Comparison of ENCODE assay signal across 24 cellular contexts in genomic region chr11:76224461-76225121, GRCh38. TPM values are rescaled to one million over a fixed set of nuclear protein-coding genes. Genes with fewer than 3 reads are reported as not detected.
DNase-seq lines count a peak whose midpoint lies in the region; ATAC-seq and TF ChIP-seq lines count a peak whose summit lies in the region.
"Had no signal": no experiment of that assay in that cellular context is flagged by ENCODE, and none has a peak within 500 bp of the region (broad histone marks: within the 10 kb centered on the region; RNA-seq: fewer than 3 reads in every experiment).

No MANE protein-coding gene starts in this region.

- H3K4me3 Mint-ChIP-seq in neural crest cell: peak overlapping the region; percentile 12
- H3K4me3 Mint-ChIP-seq: CD4-positive, alpha-beta T cell; HFFc6 had no signal

- H3K36me3 Mint-ChIP-seq in neural crest cell (ENCODE audit: low read depth): no peaks in the 10 kb centered on the region

- H3K9ac ChIP-seq in adipocyte (ENCODE audit: low read length) (peak overlapping the region; percentile 70), skeletal muscle tissue (ENCODE audit: low read depth in 1 of 3, low read length in 3 of 3) (peak overlapping the region in 2 of 3 donors; percentile 18 to 68)
- H3K9ac ChIP-seq: BLaER1 had no signal

- DNase-seq in adipocyte (ENCODE audit: low read depth) (no peak), left ventricle myocardium superior (peak; percentile 20), neural crest cell (ENCODE audit: low read depth, low spot score) (no peak), pons (ENCODE audit: low spot score) (no peak), superior temporal gyrus (ENCODE audit: extremely low spot score) (no peak)
- DNase-seq in activated CD8-positive, alpha-beta memory T cell treated with anti-CD3 and anti-CD28 coated beads, Interleukin-2, amount 50 U/mL, for 4 hours: no peak
- DNase-seq: CD4-positive, alpha-beta T cell; COR-L47; DMS79; H7; HFFc6; MG63; NCI-H1417; NCI-H1694 treated with DMSO at 0.1 percent for 48 hours; NCI-H2081 treated with DMSO at 0.1 percent for 48 hours; NCI-H2171 treated with DMSO at 0.1 percent for 48 hours; NCI-H524 treated with DMSO at 0.1 percent for 48 hours; NCI-H82; Peyer's patch had no signal

- H3K9me3 Mint-ChIP-seq in neural crest cell: no peaks in the 10 kb centered on the region
- H3K9me3 Mint-ChIP-seq: CD4-positive, alpha-beta T cell; HFFc6 had no signal

- H3K36me3 ChIP-seq in adipocyte (ENCODE audit: control insufficient read depth, insufficient read depth, low read length, severe bottlenecking) (no peaks in the 10 kb centered on the region), skeletal muscle tissue (ENCODE audit: control insufficient read depth in 3 of 3, insufficient read depth in 3 of 3, low read length in 3 of 3) (no peaks in the 10 kb centered on the region)
- H3K36me3 ChIP-seq: BLaER1, MG63, Peyer's patch had no signal

- ATAC-seq in left ventricle myocardium superior (no peak), GM21786 (IDR thresholded peaks at IDR 0.05; ENCODE audit: unreplicated experiment) (no peak)

- intact Hi-C loops in left ventricle myocardium superior (cut with micrococcal nuclease): no loop called here

- TF ChIP-seq CTCF in neural crest cell (conservative IDR thresholded peaks at IDR 0.05): no peak

- peaks cover 24% of the 10 kb centered on the region for H3K4me1 ChIP-seq in adipocyte (ENCODE audit: control insufficient read depth, insufficient read depth, low read length)
- H3K4me1 ChIP-seq in skeletal muscle tissue (ENCODE audit: control insufficient read depth in 3 of 3, insufficient read depth in 3 of 3, low read length in 3 of 3): peaks cover 17 to 20% (median 18%) of the 10 kb centered on the region in 3 donors
- H3K4me1 ChIP-seq: BLaER1 had no signal

- H3K27ac ChIP-seq in skeletal muscle tissue (ENCODE audit: low read depth, low read length): peak overlapping the region; percentile 66
- H3K27ac ChIP-seq: BLaER1, Peyer's patch had no signal

- H3K27me3 ChIP-seq in adipocyte (replicated peaks; ENCODE audit: control insufficient read depth, insufficient read depth, low read length) (no peaks in the 10 kb centered on the region), skeletal muscle tissue (ENCODE audit: control insufficient read depth in 3 of 3, insufficient read depth in 3 of 3, low read length in 3 of 3) (peaks cover 0 to 5% (median 0%) of the 10 kb centered on the region in 3 donors)
- H3K27me3 ChIP-seq: BLaER1, MG63, Peyer's patch had no signal

- peak overlapping the region; percentile 93 for H3K27ac Mint-ChIP-seq in neural crest cell (ENCODE audit: unreplicated experiment)
- H3K27ac Mint-ChIP-seq: CD4-positive, alpha-beta T cell; HFFc6 had no signal

- H3K9me3 ChIP-seq in adipocyte (ENCODE audit: control insufficient read depth, low read length): no peaks in the 10 kb centered on the region
- no peaks in the 10 kb centered on the region for H3K9me3 ChIP-seq in skeletal muscle tissue (ENCODE audit: control insufficient read depth in 3 of 3, low read length in 3 of 3)
- H3K9me3 ChIP-seq: BLaER1, MG63, Peyer's patch had no signal

- no peaks in the 10 kb centered on the region for H3K4me1 Mint-ChIP-seq in neural crest cell

- H3K4me3 ChIP-seq in adipocyte (ENCODE audit: low read length): no peak overlapping the region
- peak overlapping the region in 2 of 3 donors; percentile 13 to 63 for H3K4me3 ChIP-seq in skeletal muscle tissue (ENCODE audit: low read length in 3 of 3)
- H3K4me3 ChIP-seq: BLaER1, MG63, Peyer's patch had no signal

- H3K27me3 Mint-ChIP-seq in neural crest cell (ENCODE audit: low read depth): no peaks in the 10 kb centered on the region

RNA-seq across cellular contexts. Expression of gene WNT11, which starts 18.3 kb away (rescaled TPM):
- total RNA-seq in left ventricle myocardium superior: 15.2 TPM
- 0.16 and 0.19 TPM in 2 replicates for total RNA-seq in neural crest cell
- 18.3 TPM for total RNA-seq in skeletal muscle tissue
- total RNA-seq: HFFc6, LHCN-M2, OCI-LY7 had no signal

Comparison
In these comparisons a context has a peak if more than half of its experiments do, and no peak if none do; other contexts are left out.
1. RNA of gene WNT11, which starts 18.3 kb away (total RNA-seq): 18.3 TPM in skeletal muscle tissue (single experiment) and 15.2 TPM in left ventricle myocardium superior (single experiment); 0.16 to 0.19 TPM in neural crest cell; every median in the first group is over 10 times any median in the second.